In genomic region chr5:138344887-138345622, GRCh38 we compare ENCODE assay signal across 12 cellular contexts. TPM values are rescaled to one million over a fixed set of nuclear protein-coding genes. Genes with fewer than 3 reads are reported as not detected.
DNase-seq lines count a peak whose midpoint lies in the region; ATAC-seq and TF ChIP-seq lines count a peak whose summit lies in the region.
"Had no signal": no experiment of that assay in that cellular context is flagged by ENCODE, and none has a peak within 500 bp of the region (broad histone marks: within the 10 kb centered on the region; RNA-seq: fewer than 3 reads in every experiment).

No MANE protein-coding gene starts in this region.

- H3K36me3 ChIP-seq in neutrophil (peaks cover 88% of the 10 kb centered on the region), GM23338 (ENCODE audit: insufficient read depth) (peaks cover 31% of the 10 kb centered on the region)

- no peak for ATAC-seq in T-helper 17 cell
- ATAC-seq in GM23338: no peak
- ATAC-seq: A549, HCT116 had no signal

- peaks cover 10% of the 10 kb centered on the region for H4K20me1 ChIP-seq in GM23338 (replicated peaks; ENCODE audit: insufficient read depth)

- H3K4me1 ChIP-seq in neutrophil (ENCODE audit: control insufficient read depth in 1 of 2, insufficient read depth in 1 of 2, low read depth in 1 of 2, low read length in 1 of 2) (peaks cover 43 to 48% of the 10 kb centered on the region in 2 experiments), GM23338 (ENCODE audit: insufficient read depth) (no peaks in the 10 kb centered on the region)
- H3K4me1 ChIP-seq: A549, BE2C had no signal

- H3K4me3 ChIP-seq in neutrophil (ENCODE audit: low read depth in 1 of 2, low read length in 1 of 2) (no peak overlapping the region), GM23338 (no peak overlapping the region)
- H3K4me3 ChIP-seq: A549 had no signal

- H3K27me3 ChIP-seq in neutrophil (no peaks in the 10 kb centered on the region), GM23338 (ENCODE audit: insufficient read depth) (no peaks in the 10 kb centered on the region)
- H3K27me3 ChIP-seq: BE2C had no signal

- H3K9me3 ChIP-seq in T-helper 17 cell (ENCODE audit: control insufficient read depth, low read length, poor library complexity, severe bottlenecking) (no peaks in the 10 kb centered on the region), neutrophil (no peaks in the 10 kb centered on the region)
- H3K9me3 ChIP-seq: A549, BE2C had no signal

- H3K4me3 Mint-ChIP-seq in T-helper 17 cell (peak overlapping the region; percentile 28), endothelial cell (ENCODE audit: unreplicated experiment) (peak overlapping the region; percentile 73), GM23338 (no peak overlapping the region)
- H3K4me3 Mint-ChIP-seq: CD4-positive, alpha-beta memory T cell had no signal

- H3K4me1 Mint-ChIP-seq in T-helper 17 cell: peaks cover 5% of the 10 kb centered on the region
- peaks cover 13% of the 10 kb centered on the region for H3K4me1 Mint-ChIP-seq in endothelial cell (ENCODE audit: unreplicated experiment)
- H3K4me1 Mint-ChIP-seq in GM23338: peaks cover 16% of the 10 kb centered on the region; the same call in 2 of the 3 replicates

- no peaks in the 10 kb centered on the region for H3F3A ChIP-seq in GM23338 (replicated peaks; ENCODE audit: low read depth)

- H3K79me2 ChIP-seq in GM23338 (replicated peaks; ENCODE audit: insufficient read depth): peaks cover 41% of the 10 kb centered on the region

- H3K9me3 Mint-ChIP-seq in endothelial cell (ENCODE audit: unreplicated experiment): no peaks in the 10 kb centered on the region
- H3K9me3 Mint-ChIP-seq in GM23338: no peaks in the 10 kb centered on the region
- H3K9me3 Mint-ChIP-seq: CD4-positive, alpha-beta memory T cell had no signal

- TF ChIP-seq CTCF in endothelial cell (IDR thresholded peaks at IDR 0.05; ENCODE audit: unreplicated experiment) (no peak), neutrophil (IDR thresholded peaks at IDR 0.05) (no peak), GM23338 (conservative IDR thresholded peaks at IDR 0.05; ENCODE audit: low read depth in 2 of 2) (no peak)

- H3K27ac Mint-ChIP-seq in T-helper 17 cell (no peak overlapping the region), endothelial cell (ENCODE audit: unreplicated experiment) (no peak overlapping the region), GM23338 (no peak overlapping the region)

- H3K36me3 Mint-ChIP-seq in T-helper 17 cell (ENCODE audit: low read depth) (peaks cover 2% of the 10 kb centered on the region), endothelial cell (ENCODE audit: low read depth, unreplicated experiment) (peaks cover 47% of the 10 kb centered on the region), GM23338 (ENCODE audit: low read depth) (peaks cover 83% of the 10 kb centered on the region)

- H3K27ac ChIP-seq in neutrophil: peak overlapping the region; percentile 82
- H3K27ac ChIP-seq in GM23338 (ENCODE audit: low read depth): no peak overlapping the region
- H3K27ac ChIP-seq: A549, C4-2B had no signal

- H2AFZ ChIP-seq in GM23338: no peak overlapping the region

- H3K27me3 Mint-ChIP-seq in T-helper 17 cell: no peaks in the 10 kb centered on the region
- H3K27me3 Mint-ChIP-seq in endothelial cell (ENCODE audit: unreplicated experiment): peaks cover 5% of the 10 kb centered on the region
- peaks cover 5% of the 10 kb centered on the region for H3K27me3 Mint-ChIP-seq in GM23338 (ENCODE audit: insufficient read depth, low read depth, poor library complexity)
- H3K27me3 Mint-ChIP-seq: CD4-positive, alpha-beta memory T cell had no signal

- no peak overlapping the region for H3K4me2 ChIP-seq in GM23338
- H3K4me2 ChIP-seq: A549 had no signal

- no peak for DNase-seq in T-helper 17 cell
- no peak for DNase-seq in endothelial cell (ENCODE audit: low spot score)
- no peak for DNase-seq in SIG-M5 (lab: John Stamatoyannopoulos, UW)
- no peak for DNase-seq in NCI-H2196 (lab: John Stamatoyannopoulos, UW; ENCODE audit: unreplicated experiment)
- no peak for DNase-seq in GM23338 (ENCODE audit: low spot score)
- DNase-seq: BE2C; CD4-positive, alpha-beta memory T cell; DMS79 had no signal

- H3K9me2 ChIP-seq in GM23338 (ENCODE audit: insufficient read depth): no peaks in the 10 kb centered on the region

TF ChIP-seq in GM23338, 12 proteins besides CTCF, POLR2A, EP300 and RAD21 (continues in another document):
- TF ChIP-seq POLR2AphosphoS5 (IDR thresholded peaks at IDR 0.05; ENCODE audit: low read depth) (no peak), ZNF114 (CRISPR knock-in tag; IDR thresholded peaks at IDR 0.05) (no peak), CREB1 (CRISPR knock-in tag; IDR thresholded peaks at IDR 0.05; ENCODE audit: low read depth) (no peak), EZH2phosphoT487 (IDR thresholded peaks at IDR 0.05; ENCODE audit: unreplicated experiment) (no peak), STAT1 (IDR thresholded peaks at IDR 0.05; ENCODE audit: unreplicated experiment) (no peak)
- TF ChIP-seq, protein P1, sequence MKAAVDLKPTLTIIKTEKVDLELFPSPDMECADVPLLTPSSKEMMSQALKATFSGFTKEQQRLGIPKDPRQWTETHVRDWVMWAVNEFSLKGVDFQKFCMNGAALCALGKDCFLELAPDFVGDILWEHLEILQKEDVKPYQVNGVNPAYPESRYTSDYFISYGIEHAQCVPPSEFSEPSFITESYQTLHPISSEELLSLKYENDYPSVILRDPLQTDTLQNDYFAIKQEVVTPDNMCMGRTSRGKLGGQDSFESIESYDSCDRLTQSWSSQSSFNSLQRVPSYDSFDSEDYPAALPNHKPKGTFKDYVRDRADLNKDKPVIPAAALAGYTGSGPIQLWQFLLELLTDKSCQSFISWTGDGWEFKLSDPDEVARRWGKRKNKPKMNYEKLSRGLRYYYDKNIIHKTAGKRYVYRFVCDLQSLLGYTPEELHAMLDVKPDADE (IDR thresholded peaks at IDR 0.05): no peak

RNA-seq across cellular contexts. Expression of gene FAM53C, which starts 7.0 kb away (rescaled TPM):
- 10 to 100 TPM; 50.1 to 59.8 TPM for total RNA-seq in T-helper 17 cell
- 49.5 TPM for total RNA-seq in endothelial cell (ENCODE audit: unreplicated experiment)
- 45.0 and 49.9 TPM in 2 replicates for total RNA-seq in GM23338 (2014; rRNA removed; shearing (Covaris generic))
- polyA plus RNA-seq in GM23338 (2016; fragmentation: Nextera tagmentation; extraction: Ambion mirVana): 20.4 and 21.0 TPM in 2 replicates

RNA-seq across cellular contexts. Expression of gene KDM3B, which starts 7.4 kb away (rescaled TPM):
- 10 to 100 TPM; 74.0 to 74.5 TPM for total RNA-seq in T-helper 17 cell
- total RNA-seq in endothelial cell (ENCODE audit: unreplicated experiment): 101 TPM
- total RNA-seq in GM23338 (2014; rRNA removed; shearing (Covaris generic)): 86.6 and 90.3 TPM in 2 replicates
- polyA plus RNA-seq in GM23338 (2016; fragmentation: Nextera tagmentation; extraction: Ambion mirVana): 25.8 TPM in 2 replicates

RNA-seq across cellular contexts. Expression of gene CDC25C, which starts 13.5 kb away (rescaled TPM):
- total RNA-seq in T-helper 17 cell (not detected), endothelial cell (ENCODE audit: unreplicated experiment) (3.8 TPM)
- 25.6 and 29.9 TPM in 2 replicates for total RNA-seq in GM23338 (2014; rRNA removed; shearing (Covaris generic))
- polyA plus RNA-seq in GM23338 (2016; fragmentation: Nextera tagmentation; extraction: Ambion mirVana): 20.0 and 20.9 TPM in 2 replicates
- total RNA-seq: CD4-positive, alpha-beta memory T cell had no signal
- polyA plus RNA-seq: CD4-positive, alpha-beta memory T cell had no signal
